Comparison of ENCODE assay signal across 14 cellular contexts in genomic region chr10:29908977-29909376, GRCh38.
DNase-seq lines count a peak whose midpoint lies in the region; ATAC-seq and TF ChIP-seq lines count a peak whose summit lies in the region.
"Had no signal": no experiment of that assay in that cellular context is flagged by ENCODE, and none has a peak within 500 bp of the region (broad histone marks: within the 10 kb centered on the region; RNA-seq: fewer than 3 reads in every experiment).

No MANE protein-coding gene starts in this region.

- no peak overlapping the region for H3K27ac Mint-ChIP-seq in Caco-2 (ENCODE audit: unreplicated experiment)
- H3K27ac Mint-ChIP-seq in activated CD4-positive, alpha-beta T cell treated with anti-CD3 and anti-CD28 coated beads, Interleukin-2, amount 10 ng/mL, durations not matched to agents 7 days and 5 days = peak overlapping the region; percentile 6
- H3K27ac Mint-ChIP-seq: nephron progenitor cell; stimulated activated naive CD8-positive, alpha-beta T cell treated with anti-CD3 and anti-CD28 coated beads, Interleukin-15, Interleukin-2, amounts not matched to agents 100 ng/mL and 50 ng/mL, for 24 hours had no signal

- intact Hi-C loops in Caco-2 (cut with micrococcal nuclease; ENCODE audit: unreplicated experiment) = no loop called here

- POLR2A ChIA-PET in Caco-2 (lab: Charles Lee) = no interaction called here
- POLR2A ChIA-PET in activated CD4-positive, alpha-beta T cell treated with anti-CD3 and anti-CD28 coated beads, Interleukin-2, amount 10 ng/mL, durations not matched to agents 7 days and 5 days (lab: Charles Lee) = no interaction called here

- H3K4me1 Mint-ChIP-seq in Caco-2 (ENCODE audit: low read depth, unreplicated experiment) = peaks cover 10% of the 10 kb centered on the region
- H3K4me1 Mint-ChIP-seq in activated CD4-positive, alpha-beta T cell treated with anti-CD3 and anti-CD28 coated beads, Interleukin-2, amount 10 ng/mL, durations not matched to agents 7 days and 5 days = peaks cover 9% of the 10 kb centered on the region

- no peaks in the 10 kb centered on the region for H3K27me3 Mint-ChIP-seq in Caco-2 (ENCODE audit: insufficient read depth, unreplicated experiment)
- peaks cover 9% of the 10 kb centered on the region for H3K27me3 Mint-ChIP-seq in activated CD4-positive, alpha-beta T cell treated with anti-CD3 and anti-CD28 coated beads, Interleukin-2, amount 10 ng/mL, durations not matched to agents 7 days and 5 days

- TF ChIP-seq CTCF in Caco-2 (IDR thresholded peaks at IDR 0.05; ENCODE audit: insufficient read depth in 1 of 2, low read depth in 1 of 2, low read length in 1 of 2, severe bottlenecking in 1 of 2, unreplicated experiment in 1 of 2) = no peak

- H3K9me3 Mint-ChIP-seq in Caco-2 (ENCODE audit: unreplicated experiment) = peaks cover 27% of the 10 kb centered on the region
- no peaks in the 10 kb centered on the region for H3K9me3 Mint-ChIP-seq in activated CD4-positive, alpha-beta T cell treated with anti-CD3 and anti-CD28 coated beads, Interleukin-2, amount 10 ng/mL, durations not matched to agents 7 days and 5 days
- H3K9me3 Mint-ChIP-seq: stimulated activated naive CD8-positive, alpha-beta T cell treated with anti-CD3 and anti-CD28 coated beads, Interleukin-15, Interleukin-2, amounts not matched to agents 100 ng/mL and 50 ng/mL, for 24 hours had no signal

- H3K4me3 Mint-ChIP-seq in Caco-2 (ENCODE audit: unreplicated experiment) = peak overlapping the region; percentile 47
- no peak overlapping the region for H3K4me3 Mint-ChIP-seq in activated CD4-positive, alpha-beta T cell treated with anti-CD3 and anti-CD28 coated beads, Interleukin-2, amount 10 ng/mL, durations not matched to agents 7 days and 5 days
- H3K4me3 Mint-ChIP-seq: nephron progenitor cell; stimulated activated naive CD8-positive, alpha-beta T cell treated with anti-CD3 and anti-CD28 coated beads, Interleukin-15, Interleukin-2, amounts not matched to agents 100 ng/mL and 50 ng/mL, for 24 hours had no signal

- H3K27me3 ChIP-seq in Caco-2 (replicated peaks; ENCODE audit: control insufficient read depth, insufficient read depth, low read length) = no peaks in the 10 kb centered on the region
- H3K27me3 ChIP-seq: right atrium auricular region had no signal

- no peak for DNase-seq in Caco-2
- peak; percentile 39 for DNase-seq in Jurkat, Clone E6-1 (ENCODE audit: low read depth, low spot score)
- DNase-seq in activated CD4-positive, alpha-beta T cell treated with anti-CD3 and anti-CD28 coated beads, Interleukin-2, amount 10 ng/mL, durations not matched to agents 7 days and 5 days = peak; percentile 46
- no peak for DNase-seq in substantia nigra (lab: John Stamatoyannopoulos, UW)
- DNase-seq in OCI-M2 (lab: John Stamatoyannopoulos, UW; ENCODE audit: unreplicated experiment) = no peak
- DNase-seq: GM23248, hypothalamus, NCI-H1436 treated with DMSO at 0.1 percent for 48 hours, nephron progenitor cell had no signal

- CTCF ChIA-PET in Caco-2 (lab: Charles Lee) = no interaction called here
- CTCF ChIA-PET in activated CD4-positive, alpha-beta T cell treated with anti-CD3 and anti-CD28 coated beads, Interleukin-2, amount 10 ng/mL, durations not matched to agents 7 days and 5 days (lab: Charles Lee) = no interaction called here

- H3K9me3 ChIP-seq in Caco-2 = no peaks in the 10 kb centered on the region
- H3K9me3 ChIP-seq: right atrium auricular region had no signal

- H3K4me1 ChIP-seq in Caco-2 = no peaks in the 10 kb centered on the region
- H3K4me1 ChIP-seq: right atrium auricular region had no signal

- no peak overlapping the region for H3K27ac ChIP-seq in substantia nigra (ENCODE audit: low read depth, low read length, poor library complexity, severe bottlenecking)
- H3K27ac ChIP-seq: C4-2B, GM23248, right atrium auricular region had no signal

- H3K4me3 ChIP-seq in Caco-2 (ENCODE audit: low read depth, low read length) = no peak overlapping the region
- no peak overlapping the region for H3K4me3 ChIP-seq in Jurkat, Clone E6-1 (ENCODE audit: low read length)
- H3K4me3 ChIP-seq: GM23248, right atrium auricular region had no signal

- ATAC-seq in esophagus mucosa = peak; percentile 20
- ATAC-seq in HG03045 (IDR thresholded peaks at IDR 0.05; ENCODE audit: unreplicated experiment) = no peak

- BruUV-seq in Caco-2 (replicated peaks; lab: Mats Ljungman, UMichigan) = no TSS peak

- no peaks in the 10 kb centered on the region for H3K36me3 ChIP-seq in Caco-2 (ENCODE audit: control insufficient read depth, insufficient read depth, low read length)
- H3K36me3 ChIP-seq: right atrium auricular region had no signal

- H3K36me3 Mint-ChIP-seq in Caco-2 (ENCODE audit: insufficient read depth, unreplicated experiment) = no peaks in the 10 kb centered on the region
- H3K36me3 Mint-ChIP-seq in activated CD4-positive, alpha-beta T cell treated with anti-CD3 and anti-CD28 coated beads, Interleukin-2, amount 10 ng/mL, durations not matched to agents 7 days and 5 days (ENCODE audit: low read depth) = no peaks in the 10 kb centered on the region

Comparison
In these comparisons a context has a peak if more than half of its experiments do, and no peak if none do; other contexts are left out.
1. DNase-seq: peak in Jurkat, Clone E6-1 (single experiment) and activated CD4-positive, alpha-beta T cell treated with anti-CD3 and anti-CD28 coated beads, Interleukin-2, amount 10 ng/mL, durations not matched to agents 7 days and 5 days (single experiment); none in Caco-2 (0 of 2), substantia nigra (0 of 49) and OCI-M2 (single experiment).